2 cellular contexts compared by ENCODE assay signal in the genomic region with DNA sequence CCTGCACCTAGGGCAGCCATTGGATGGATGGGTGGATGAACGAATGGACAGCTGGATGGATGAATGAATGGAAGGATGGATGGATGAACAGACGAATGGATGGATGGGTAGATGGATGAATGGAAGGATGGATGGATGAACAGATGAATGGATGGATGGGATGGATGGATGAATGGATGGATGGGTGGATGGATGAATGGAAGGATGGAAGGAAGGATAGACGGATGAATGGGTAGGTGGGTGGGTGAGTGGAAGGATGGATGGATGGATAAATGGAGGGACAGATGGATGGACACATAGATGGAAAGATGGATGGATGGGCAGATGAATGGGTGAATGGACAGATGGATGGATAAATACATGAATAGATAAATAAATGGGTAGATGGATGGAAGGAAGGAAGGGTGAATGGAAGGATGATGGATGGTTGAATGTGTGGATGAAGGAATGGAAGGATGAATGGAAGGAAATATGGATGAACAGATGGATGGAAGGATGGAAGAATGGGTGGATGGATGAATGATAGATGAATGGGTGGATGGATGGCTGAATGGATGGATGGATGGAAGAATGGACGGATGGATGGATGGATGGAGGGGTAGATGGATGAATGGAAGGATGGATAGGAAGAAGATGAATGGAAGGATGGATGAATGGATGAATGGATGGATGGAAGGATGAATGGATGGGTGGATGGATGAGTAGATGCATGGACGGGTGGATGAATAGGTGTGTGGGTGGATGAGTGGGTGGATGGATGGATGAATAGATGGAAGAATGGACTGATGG.
TF ChIP-seq lines count a peak whose summit lies in the region.

No MANE protein-coding gene starts in this region.

TF ChIP-seq in HEK293, 187 proteins besides CTCF, POLR2A, EP300 and RAD21:
- TF ChIP-seq ZFHX2 (tag by site-specific recombination; conservative IDR thresholded peaks at IDR 0.05) (peak; percentile 56; the same call in 1 of the 2 replicates), KLF10 (tag by site-specific recombination; IDR thresholded peaks at IDR 0.05) (no peak), ZNF155 (tag by site-specific recombination; IDR thresholded peaks at IDR 0.05) (0 out of 2 replicates have a peak, but pooled peaks have one; percentile 34), HOXC10 (CRISPR knock-in tag; IDR thresholded peaks at IDR 0.05) (no peak), OSR2 (tag by site-specific recombination; IDR thresholded peaks at IDR 0.05) (no peak), HOXA7 (CRISPR knock-in tag; IDR thresholded peaks at IDR 0.05; ENCODE audit: borderline replicate concordance) (no peak), ZNF549 (tag by site-specific recombination; IDR thresholded peaks at IDR 0.05) (no peak), MYNN (tag by site-specific recombination; IDR thresholded peaks at IDR 0.05; ENCODE audit: borderline replicate concordance) (0 out of 2 replicates have a peak, but pooled peaks have one; percentile 5), ZNF366 (tag by site-specific recombination; conservative IDR thresholded peaks at IDR 0.05) (peak; percentile 97), EGR2 (tag by site-specific recombination; IDR thresholded peaks at IDR 0.05; ENCODE audit: low read depth) (peak; percentile 73), ZBTB17 (tag by site-specific recombination; IDR thresholded peaks at IDR 0.05) (peak; percentile 98), ZNF302 (tag by site-specific recombination; IDR thresholded peaks at IDR 0.05; ENCODE audit: low read depth) (no peak), ZFP69B (tag by site-specific recombination; IDR thresholded peaks at IDR 0.05) (no peak), ZNF658 (tag by site-specific recombination; IDR thresholded peaks at IDR 0.05) (0 out of 2 replicates have a peak, but pooled peaks have one; percentile 34), HOXD13 (CRISPR knock-in tag; IDR thresholded peaks at IDR 0.05; ENCODE audit: borderline replicate concordance) (no peak), ZNF488 (tag by site-specific recombination; IDR thresholded peaks at IDR 0.05) (peak; percentile 22; the same call in 1 of the 2 replicates), ZNF747 (tag by site-specific recombination; IDR thresholded peaks at IDR 0.05) (0 out of 2 replicates have a peak, but pooled peaks have one; percentile 9)
- TF ChIP-seq, protein P1, sequence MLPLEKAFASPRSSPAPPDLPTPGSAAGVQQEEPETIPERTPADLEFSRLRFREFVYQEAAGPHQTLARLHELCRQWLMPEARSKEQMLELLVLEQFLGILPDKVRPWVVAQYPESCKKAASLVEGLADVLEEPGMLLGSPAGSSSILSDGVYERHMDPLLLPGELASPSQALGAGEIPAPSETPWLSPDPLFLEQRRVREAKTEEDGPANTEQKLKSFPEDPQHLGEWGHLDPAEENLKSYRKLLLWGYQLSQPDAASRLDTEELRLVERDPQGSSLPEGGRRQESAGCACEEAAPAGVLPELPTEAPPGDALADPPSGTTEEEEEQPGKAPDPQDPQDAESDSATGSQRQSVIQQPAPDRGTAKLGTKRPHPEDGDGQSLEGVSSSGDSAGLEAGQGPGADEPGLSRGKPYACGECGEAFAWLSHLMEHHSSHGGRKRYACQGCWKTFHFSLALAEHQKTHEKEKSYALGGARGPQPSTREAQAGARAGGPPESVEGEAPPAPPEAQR (tag by site-specific recombination; IDR thresholded peaks at IDR 0.05), result peak; percentile 11; the same call in 1 of the 2 replicates

TF ChIP-seq in IMR-90, 13 proteins besides CTCF, POLR2A, EP300 and RAD21:
- TF ChIP-seq BHLHE40 (IDR thresholded peaks at IDR 0.05; ENCODE audit: low read depth, low read length) (no peak), RFX5 (IDR thresholded peaks at IDR 0.05; ENCODE audit: low read depth, low read length) (no peak), FOS (IDR thresholded peaks at IDR 0.05; ENCODE audit: low read depth, low read length) (no peak), MXI1 (IDR thresholded peaks at IDR 0.05; ENCODE audit: borderline replicate concordance, low read depth, low read length) (no peak), MAZ (IDR thresholded peaks at IDR 0.05; ENCODE audit: borderline replicate concordance, low read depth, low read length) (no peak), SMC3 (IDR thresholded peaks at IDR 0.05; ENCODE audit: low read depth, low read length) (no peak), CHD1 (IDR thresholded peaks at IDR 0.05; ENCODE audit: low read depth, low read length) (no peak), NFE2L2 (IDR thresholded peaks at IDR 0.05; ENCODE audit: low read depth, low read length) (no peak), MAFK (IDR thresholded peaks at IDR 0.05; ENCODE audit: low read depth, low read length) (no peak), RCOR1 (IDR thresholded peaks at IDR 0.05; ENCODE audit: insufficient replicate concordance, low read length) (no peak), CEBPB (IDR thresholded peaks at IDR 0.05; ENCODE audit: low read depth, low read length) (no peak)
- TF ChIP-seq, protein P2, sequence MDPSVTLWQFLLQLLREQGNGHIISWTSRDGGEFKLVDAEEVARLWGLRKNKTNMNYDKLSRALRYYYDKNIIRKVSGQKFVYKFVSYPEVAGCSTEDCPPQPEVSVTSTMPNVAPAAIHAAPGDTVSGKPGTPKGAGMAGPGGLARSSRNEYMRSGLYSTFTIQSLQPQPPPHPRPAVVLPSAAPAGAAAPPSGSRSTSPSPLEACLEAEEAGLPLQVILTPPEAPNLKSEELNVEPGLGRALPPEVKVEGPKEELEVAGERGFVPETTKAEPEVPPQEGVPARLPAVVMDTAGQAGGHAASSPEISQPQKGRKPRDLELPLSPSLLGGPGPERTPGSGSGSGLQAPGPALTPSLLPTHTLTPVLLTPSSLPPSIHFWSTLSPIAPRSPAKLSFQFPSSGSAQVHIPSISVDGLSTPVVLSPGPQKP (IDR thresholded peaks at IDR 0.05; ENCODE audit: borderline replicate concordance, low read depth, low read length), result no peak
- TF ChIP-seq, protein P3, sequence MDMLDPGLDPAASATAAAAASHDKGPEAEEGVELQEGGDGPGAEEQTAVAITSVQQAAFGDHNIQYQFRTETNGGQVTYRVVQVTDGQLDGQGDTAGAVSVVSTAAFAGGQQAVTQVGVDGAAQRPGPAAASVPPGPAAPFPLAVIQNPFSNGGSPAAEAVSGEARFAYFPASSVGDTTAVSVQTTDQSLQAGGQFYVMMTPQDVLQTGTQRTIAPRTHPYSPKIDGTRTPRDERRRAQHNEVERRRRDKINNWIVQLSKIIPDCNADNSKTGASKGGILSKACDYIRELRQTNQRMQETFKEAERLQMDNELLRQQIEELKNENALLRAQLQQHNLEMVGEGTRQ (IDR thresholded peaks at IDR 0.05; ENCODE audit: low read depth, low read length), result no peak
